ENCODE assay signal across 1 cellular context in the genomic region with DNA sequence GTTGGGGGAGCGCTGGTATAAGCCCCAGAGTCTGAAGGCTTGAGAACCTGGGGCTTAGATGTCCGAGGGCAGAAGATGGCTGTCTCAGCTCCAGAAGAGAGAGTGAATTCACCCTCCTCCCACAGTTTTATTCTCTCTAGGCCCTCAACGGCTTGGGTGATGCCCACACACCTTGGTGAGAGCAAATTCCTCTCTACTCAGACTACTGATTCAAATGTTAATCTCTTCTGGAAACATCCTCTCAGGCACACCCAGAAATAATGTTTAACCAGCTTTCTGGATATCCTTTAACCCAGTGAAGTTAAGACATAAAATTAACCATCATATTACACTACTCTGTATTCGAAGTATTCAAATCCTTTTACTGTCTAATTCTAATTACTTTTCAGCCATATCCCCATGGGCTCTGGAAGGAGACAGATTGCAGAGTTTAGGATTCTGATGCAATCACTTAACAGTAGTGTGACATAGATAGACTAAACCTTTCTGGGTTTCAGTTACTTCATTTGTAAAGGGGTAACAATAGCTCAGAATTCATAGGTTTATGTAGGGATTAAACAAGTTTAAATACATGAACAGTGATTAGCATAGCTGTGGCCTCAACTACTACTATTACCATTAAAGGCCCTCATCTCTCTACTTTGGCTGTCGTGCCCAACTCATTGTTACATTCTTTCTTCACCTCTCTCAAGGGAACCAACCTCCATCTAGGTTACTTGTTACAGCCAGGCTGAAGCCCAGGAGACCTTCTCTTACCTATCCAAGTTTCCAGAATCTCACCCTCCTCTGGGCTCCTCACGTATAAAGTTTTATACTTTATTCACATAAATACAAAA.
TF ChIP-seq lines count a peak whose summit lies in the region.

No MANE protein-coding gene starts in this region.

TF ChIP-seq in K562, 482 proteins besides CTCF, POLR2A, EP300 and RAD21 (continued from another document and continues in another):
- TF ChIP-seq RREB1 (CRISPR knock-in tag; IDR thresholded peaks at IDR 0.05) (no peak), ESRRA (IDR thresholded peaks at IDR 0.05; ENCODE audit: borderline replicate concordance, low read depth) (no peak), ZNF717 (CRISPR knock-in tag; IDR thresholded peaks at IDR 0.05) (no peak), CHD1 (IDR thresholded peaks at IDR 0.05; ENCODE audit: low read length) (no peak), GATAD2B (IDR thresholded peaks at IDR 0.05; ENCODE audit: borderline replicate concordance) (no peak), ZBTB33 (CRISPR knock-in tag; IDR thresholded peaks at IDR 0.05) (no peak), MTA2 (IDR thresholded peaks at IDR 0.05; ENCODE audit: low read depth) (no peak), NR4A1 (CRISPR knock-in tag; IDR thresholded peaks at IDR 0.05) (no peak), NR4A1 (tag; IDR thresholded peaks at IDR 0.05) (peak; percentile 50; the same call in 1 of the 2 replicates), ZNF583 (CRISPR knock-in tag; IDR thresholded peaks at IDR 0.05) (no peak; the same call in 1 of the 2 replicates), RFX7 (CRISPR knock-in tag; IDR thresholded peaks at IDR 0.05) (no peak), HNRNPLL (IDR thresholded peaks at IDR 0.05; ENCODE audit: low read depth, low read length, poor library complexity, severe bottlenecking) (no peak), CBX8 (IDR thresholded peaks at IDR 0.05; ENCODE audit: borderline replicate concordance, extremely low read depth, low read depth, low read length, poor library complexity, severe bottlenecking) (no peak), MEIS2 (IDR thresholded peaks at IDR 0.05; ENCODE audit: partially characterized antibody) (no peak), IFI16 (CRISPR knock-in tag; IDR thresholded peaks at IDR 0.05) (no peak), NFIC (IDR thresholded peaks at IDR 0.05) (no peak), ZNF165 (CRISPR knock-in tag; IDR thresholded peaks at IDR 0.05; ENCODE audit: borderline replicate concordance) (0 out of 2 replicates have a peak, but pooled peaks have one; percentile 39), POLR2AphosphoS2 (IDR thresholded peaks at IDR 0.05; ENCODE audit: low read length) (no peak), TSHZ1 (CRISPR knock-in tag; IDR thresholded peaks at IDR 0.05) (no peak), GABPA (tag; conservative IDR thresholded peaks at IDR 0.05; ENCODE audit: low read depth) (no peak), SAFB2 (IDR thresholded peaks at IDR 0.05; ENCODE audit: borderline replicate concordance, low read depth, low read length, severe bottlenecking) (no peak), ATF1 (CRISPR knock-in tag; IDR thresholded peaks at IDR 0.05) (no peak), ATF1 (tag; IDR thresholded peaks at IDR 0.05) (no peak), CBFB (CRISPR knock-in tag; IDR thresholded peaks at IDR 0.05) (no peak), ZNF507 (tag; conservative IDR thresholded peaks at IDR 0.05) (no peak), SP1 (CRISPR knock-in tag; IDR thresholded peaks at IDR 0.05) (no peak), SRSF9 (IDR thresholded peaks at IDR 0.05; ENCODE audit: borderline replicate concordance, low read depth, low read length) (no peak)
- TF ChIP-seq, protein P1, sequence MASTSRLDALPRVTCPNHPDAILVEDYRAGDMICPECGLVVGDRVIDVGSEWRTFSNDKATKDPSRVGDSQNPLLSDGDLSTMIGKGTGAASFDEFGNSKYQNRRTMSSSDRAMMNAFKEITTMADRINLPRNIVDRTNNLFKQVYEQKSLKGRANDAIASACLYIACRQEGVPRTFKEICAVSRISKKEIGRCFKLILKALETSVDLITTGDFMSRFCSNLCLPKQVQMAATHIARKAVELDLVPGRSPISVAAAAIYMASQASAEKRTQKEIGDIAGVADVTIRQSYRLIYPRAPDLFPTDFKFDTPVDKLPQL (IDR thresholded peaks at IDR 0.05; ENCODE audit: extremely low read depth, insufficient read length), result no peak
- TF ChIP-seq, protein P2, sequence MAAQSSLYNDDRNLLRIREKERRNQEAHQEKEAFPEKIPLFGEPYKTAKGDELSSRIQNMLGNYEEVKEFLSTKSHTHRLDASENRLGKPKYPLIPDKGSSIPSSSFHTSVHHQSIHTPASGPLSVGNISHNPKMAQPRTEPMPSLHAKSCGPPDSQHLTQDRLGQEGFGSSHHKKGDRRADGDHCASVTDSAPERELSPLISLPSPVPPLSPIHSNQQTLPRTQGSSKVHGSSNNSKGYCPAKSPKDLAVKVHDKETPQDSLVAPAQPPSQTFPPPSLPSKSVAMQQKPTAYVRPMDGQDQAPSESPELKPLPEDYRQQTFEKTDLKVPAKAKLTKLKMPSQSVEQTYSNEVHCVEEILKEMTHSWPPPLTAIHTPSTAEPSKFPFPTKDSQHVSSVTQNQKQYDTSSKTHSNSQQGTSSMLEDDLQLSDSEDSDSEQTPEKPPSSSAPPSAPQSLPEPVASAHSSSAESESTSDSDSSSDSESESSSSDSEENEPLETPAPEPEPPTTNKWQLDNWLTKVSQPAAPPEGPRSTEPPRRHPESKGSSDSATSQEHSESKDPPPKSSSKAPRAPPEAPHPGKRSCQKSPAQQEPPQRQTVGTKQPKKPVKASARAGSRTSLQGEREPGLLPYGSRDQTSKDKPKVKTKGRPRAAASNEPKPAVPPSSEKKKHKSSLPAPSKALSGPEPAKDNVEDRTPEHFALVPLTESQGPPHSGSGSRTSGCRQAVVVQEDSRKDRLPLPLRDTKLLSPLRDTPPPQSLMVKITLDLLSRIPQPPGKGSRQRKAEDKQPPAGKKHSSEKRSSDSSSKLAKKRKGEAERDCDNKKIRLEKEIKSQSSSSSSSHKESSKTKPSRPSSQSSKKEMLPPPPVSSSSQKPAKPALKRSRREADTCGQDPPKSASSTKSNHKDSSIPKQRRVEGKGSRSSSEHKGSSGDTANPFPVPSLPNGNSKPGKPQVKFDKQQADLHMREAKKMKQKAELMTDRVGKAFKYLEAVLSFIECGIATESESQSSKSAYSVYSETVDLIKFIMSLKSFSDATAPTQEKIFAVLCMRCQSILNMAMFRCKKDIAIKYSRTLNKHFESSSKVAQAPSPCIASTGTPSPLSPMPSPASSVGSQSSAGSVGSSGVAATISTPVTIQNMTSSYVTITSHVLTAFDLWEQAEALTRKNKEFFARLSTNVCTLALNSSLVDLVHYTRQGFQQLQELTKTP (IDR thresholded peaks at IDR 0.05; ENCODE audit: low read depth in 1 of 2, partially characterized antibody in 2 of 2), result peak in 1 of 2 experiments; percentile 25
- TF ChIP-seq, protein P3, sequence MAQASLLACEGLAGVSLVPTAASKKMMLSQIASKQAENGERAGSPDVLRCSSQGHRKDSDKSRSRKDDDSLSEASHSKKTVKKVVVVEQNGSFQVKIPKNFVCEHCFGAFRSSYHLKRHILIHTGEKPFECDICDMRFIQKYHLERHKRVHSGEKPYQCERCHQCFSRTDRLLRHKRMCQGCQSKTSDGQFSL (CRISPR knock-in tag; IDR thresholded peaks at IDR 0.05), result no peak
- TF ChIP-seq, protein P3 (tag; IDR thresholded peaks at IDR 0.05), result no peak; a peak in 1 of 4 replicates
- TF ChIP-seq, protein P4, sequence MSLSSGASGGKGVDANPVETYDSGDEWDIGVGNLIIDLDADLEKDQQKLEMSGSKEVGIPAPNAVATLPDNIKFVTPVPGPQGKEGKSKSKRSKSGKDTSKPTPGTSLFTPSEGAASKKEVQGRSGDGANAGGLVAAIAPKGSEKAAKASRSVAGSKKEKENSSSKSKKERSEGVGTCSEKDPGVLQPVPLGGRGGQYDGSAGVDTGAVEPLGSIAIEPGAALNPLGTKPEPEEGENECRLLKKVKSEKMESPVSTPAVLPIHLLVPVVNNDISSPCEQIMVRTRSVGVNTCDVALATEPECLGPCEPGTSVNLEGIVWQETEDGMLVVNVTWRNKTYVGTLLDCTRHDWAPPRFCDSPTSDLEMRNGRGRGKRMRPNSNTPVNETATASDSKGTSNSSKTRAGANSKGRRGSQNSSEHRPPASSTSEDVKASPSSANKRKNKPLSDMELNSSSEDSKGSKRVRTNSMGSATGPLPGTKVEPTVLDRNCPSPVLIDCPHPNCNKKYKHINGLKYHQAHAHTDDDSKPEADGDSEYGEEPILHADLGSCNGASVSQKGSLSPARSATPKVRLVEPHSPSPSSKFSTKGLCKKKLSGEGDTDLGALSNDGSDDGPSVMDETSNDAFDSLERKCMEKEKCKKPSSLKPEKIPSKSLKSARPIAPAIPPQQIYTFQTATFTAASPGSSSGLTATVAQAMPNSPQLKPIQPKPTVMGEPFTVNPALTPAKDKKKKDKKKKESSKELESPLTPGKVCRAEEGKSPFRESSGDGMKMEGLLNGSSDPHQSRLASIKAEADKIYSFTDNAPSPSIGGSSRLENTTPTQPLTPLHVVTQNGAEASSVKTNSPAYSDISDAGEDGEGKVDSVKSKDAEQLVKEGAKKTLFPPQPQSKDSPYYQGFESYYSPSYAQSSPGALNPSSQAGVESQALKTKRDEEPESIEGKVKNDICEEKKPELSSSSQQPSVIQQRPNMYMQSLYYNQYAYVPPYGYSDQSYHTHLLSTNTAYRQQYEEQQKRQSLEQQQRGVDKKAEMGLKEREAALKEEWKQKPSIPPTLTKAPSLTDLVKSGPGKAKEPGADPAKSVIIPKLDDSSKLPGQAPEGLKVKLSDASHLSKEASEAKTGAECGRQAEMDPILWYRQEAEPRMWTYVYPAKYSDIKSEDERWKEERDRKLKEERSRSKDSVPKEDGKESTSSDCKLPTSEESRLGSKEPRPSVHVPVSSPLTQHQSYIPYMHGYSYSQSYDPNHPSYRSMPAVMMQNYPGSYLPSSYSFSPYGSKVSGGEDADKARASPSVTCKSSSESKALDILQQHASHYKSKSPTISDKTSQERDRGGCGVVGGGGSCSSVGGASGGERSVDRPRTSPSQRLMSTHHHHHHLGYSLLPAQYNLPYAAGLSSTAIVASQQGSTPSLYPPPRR (CRISPR knock-in tag; IDR thresholded peaks at IDR 0.05; ENCODE audit: borderline replicate concordance), result no peak
